ENCODE assay signal across 10 cellular contexts in the genomic region with DNA sequence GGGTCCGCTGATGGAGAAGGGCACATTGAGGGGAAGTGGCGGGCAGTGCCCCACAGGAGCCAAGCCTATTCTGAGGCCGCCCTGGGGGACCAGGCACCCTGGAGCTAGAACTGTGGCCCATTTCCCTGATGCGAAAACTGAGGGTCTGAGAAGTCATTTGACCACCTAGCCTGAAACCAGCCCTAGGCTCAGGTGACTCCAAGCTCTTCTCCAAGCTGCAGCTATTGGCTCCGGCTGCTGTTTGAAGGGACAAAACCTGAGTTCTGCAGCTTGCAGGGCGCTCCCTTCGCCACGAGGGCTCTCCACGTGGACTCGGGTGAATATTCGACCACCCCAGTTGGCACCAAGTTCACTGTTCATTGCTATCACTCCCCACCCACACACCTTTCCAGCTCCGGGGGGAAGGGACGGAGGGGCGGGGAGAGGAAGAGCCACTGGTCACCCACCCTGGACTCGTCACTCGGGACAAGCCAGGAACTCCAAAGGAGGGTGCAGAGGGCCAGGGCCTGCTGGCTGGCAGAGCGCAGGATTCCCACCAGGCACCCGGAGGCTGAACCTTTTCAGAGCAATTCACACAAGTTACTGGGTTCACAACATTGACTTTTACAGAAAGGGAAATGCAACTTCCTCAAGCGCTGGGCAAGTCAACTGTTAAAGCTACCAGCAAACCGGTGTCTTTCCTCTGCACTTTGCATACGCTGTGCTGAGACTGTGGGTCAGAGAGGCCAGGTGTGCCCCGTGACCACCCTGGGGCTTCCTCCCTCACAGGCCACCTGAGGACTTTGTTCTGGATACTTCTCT. TPM values are rescaled to one million over a fixed set of nuclear protein-coding genes. Genes with fewer than 3 reads are reported as not detected.
DNase-seq lines count a peak whose midpoint lies in the region; ATAC-seq, FAIRE-seq and TF ChIP-seq lines count a peak whose summit lies in the region.
"Had no signal": no experiment of that assay in that cellular context is flagged by ENCODE, and none has a peak within 500 bp of the region (broad histone marks: within the 10 kb centered on the region; RNA-seq: fewer than 3 reads in every experiment).

No MANE protein-coding gene starts in this region.

- H3K9me3 Mint-ChIP-seq in IgD-negative memory B cell, result no peaks in the 10 kb centered on the region
- no peaks in the 10 kb centered on the region for H3K9me3 Mint-ChIP-seq in activated T-helper 17 cell treated with anti-CD3 and anti-CD28 coated beads, Interleukin-2, amount 50 U/mL, for 72 hours
- H3K9me3 Mint-ChIP-seq in stimulated activated naive CD8-positive, alpha-beta T cell treated with anti-CD3 and anti-CD28 coated beads, Interleukin-15, Interleukin-2, amounts not matched to agents 100 ng/mL and 50 ng/mL, for 24 hours, result no peaks in the 10 kb centered on the region

- no peaks in the 10 kb centered on the region for H3K27me3 Mint-ChIP-seq in IgD-negative memory B cell
- no peaks in the 10 kb centered on the region for H3K27me3 Mint-ChIP-seq in activated T-helper 17 cell treated with anti-CD3 and anti-CD28 coated beads, Interleukin-2, amount 50 U/mL, for 72 hours
- no peaks in the 10 kb centered on the region for H3K27me3 Mint-ChIP-seq in stimulated activated naive CD8-positive, alpha-beta T cell treated with anti-CD3 and anti-CD28 coated beads, Interleukin-15, Interleukin-2, amounts not matched to agents 100 ng/mL and 50 ng/mL, for 24 hours

- 69% methylated on average over 22 of the region's 22 CpGs for WGBS in prostate gland

- TF ChIP-seq CTCF in prostate gland (IDR thresholded peaks at IDR 0.05), result no peak

- no peaks in the 10 kb centered on the region for H3K36me3 ChIP-seq in prostate gland

- peaks cover 9% of the 10 kb centered on the region for H3K36me3 Mint-ChIP-seq in IgD-negative memory B cell
- H3K36me3 Mint-ChIP-seq in activated T-helper 17 cell treated with anti-CD3 and anti-CD28 coated beads, Interleukin-2, amount 50 U/mL, for 72 hours (ENCODE audit: low read depth), result peaks cover 43% of the 10 kb centered on the region
- H3K36me3 Mint-ChIP-seq in stimulated activated naive CD8-positive, alpha-beta T cell treated with anti-CD3 and anti-CD28 coated beads, Interleukin-15, Interleukin-2, amounts not matched to agents 100 ng/mL and 50 ng/mL, for 24 hours (ENCODE audit: low read depth), result peaks cover 23% of the 10 kb centered on the region

- H3K9me3 ChIP-seq in prostate gland, result no peaks in the 10 kb centered on the region

- no peaks in the 10 kb centered on the region for H3K27me3 ChIP-seq in prostate gland (replicated peaks; ENCODE audit: insufficient read depth)

- H3K27ac ChIP-seq in prostate gland, result no peak overlapping the region

- no peak overlapping the region for H3K4me3 ChIP-seq in prostate gland

- no peak for ATAC-seq in activated T-helper 17 cell treated with anti-CD3 and anti-CD28 coated beads, Interleukin-2, amount 50 U/mL, for 72 hours (replicated peaks)

- peak; percentile 68 for DNase-seq in activated CD8-positive, alpha-beta memory T cell treated with anti-CD3 and anti-CD28 coated beads for 24 hours
- no peak for DNase-seq in activated CD8-positive, alpha-beta memory T cell treated with anti-CD3 and anti-CD28 coated beads, Interleukin-2, amount 50 U/mL, for 4 hours
- DNase-seq in prostate gland (ENCODE audit: low spot score), result no peak
- DNase-seq in AG08395 (ENCODE audit: low spot score), result no peak
- DNase-seq in HTR-8/SVneo (ENCODE audit: insufficient read length, low spot score), result no peak
- DNase-seq: NCI-H2029 had no signal

- peak overlapping the region; percentile 90 to 96 (median 92) for H3K27ac Mint-ChIP-seq in IgD-negative memory B cell
- peak overlapping the region; percentile 89 for H3K27ac Mint-ChIP-seq in activated T-helper 17 cell treated with anti-CD3 and anti-CD28 coated beads, Interleukin-2, amount 50 U/mL, for 72 hours
- peak overlapping the region; percentile 94 for H3K27ac Mint-ChIP-seq in stimulated activated naive CD8-positive, alpha-beta T cell treated with anti-CD3 and anti-CD28 coated beads, Interleukin-15, Interleukin-2, amounts not matched to agents 100 ng/mL and 50 ng/mL, for 24 hours

- peaks cover 34 to 49% (median 45%) of the 10 kb centered on the region in 3 donors for H3K4me1 Mint-ChIP-seq in IgD-negative memory B cell
- peaks cover 22% of the 10 kb centered on the region for H3K4me1 Mint-ChIP-seq in activated T-helper 17 cell treated with anti-CD3 and anti-CD28 coated beads, Interleukin-2, amount 50 U/mL, for 72 hours
- H3K4me1 Mint-ChIP-seq in stimulated activated naive CD8-positive, alpha-beta T cell treated with anti-CD3 and anti-CD28 coated beads, Interleukin-15, Interleukin-2, amounts not matched to agents 100 ng/mL and 50 ng/mL, for 24 hours (ENCODE audit: low read depth), result peaks cover 46% of the 10 kb centered on the region

- FAIRE-seq in HTR-8/SVneo (lab: Jason Lieb, UNC), result no peak

- H3K4me1 ChIP-seq in prostate gland (replicated peaks), result no peaks in the 10 kb centered on the region

- intact Hi-C loops in prostate gland (cut with DNase I), result no loop called here

- TF ChIP-seq POLR2A in prostate gland (IDR thresholded peaks at IDR 0.05), result no peak

- H3K4me3 Mint-ChIP-seq in IgD-negative memory B cell, result peak overlapping the region; percentile 90 to 94 (median 93)
- H3K4me3 Mint-ChIP-seq in activated T-helper 17 cell treated with anti-CD3 and anti-CD28 coated beads, Interleukin-2, amount 50 U/mL, for 72 hours, result peak overlapping the region; percentile 86
- H3K4me3 Mint-ChIP-seq in stimulated activated naive CD8-positive, alpha-beta T cell treated with anti-CD3 and anti-CD28 coated beads, Interleukin-15, Interleukin-2, amounts not matched to agents 100 ng/mL and 50 ng/mL, for 24 hours, result peak overlapping the region; percentile 95

RNA-seq across cellular contexts. Expression of a gene that starts 1.1 kb away (rescaled TPM):
- polyA plus RNA-seq in IgD-negative memory B cell, result 1,067 TPM
- 1,000 to 10,000 TPM in 1 of 2 donors, 100 to 1,000 TPM in 1; 674 to 1,069 TPM for total RNA-seq in activated T-helper 17 cell treated with anti-CD3 and anti-CD28 coated beads, Interleukin-2, amount 50 U/mL, for 72 hours
- 10 to 100 TPM in 1 of 2 donors, 1 to 10 TPM in 1; 9.7 to 14.4 TPM for total RNA-seq in prostate gland
- polyA plus RNA-seq: neural cell had no signal

RNA-seq across cellular contexts. Expression of a gene that starts 32.8 kb away (rescaled TPM):
- polyA plus RNA-seq in IgD-negative memory B cell, result 0.95 TPM
- total RNA-seq in activated T-helper 17 cell treated with anti-CD3 and anti-CD28 coated beads, Interleukin-2, amount 50 U/mL, for 72 hours, result 10 to 100 TPM in 1 of 2 donors, 1 to 10 TPM in 1; 2.6 to 16.2 TPM
- 10 to 100 TPM in 1 of 2 donors, not detected in 1; 46.4 TPM for total RNA-seq in prostate gland
- polyA plus RNA-seq: neural cell had no signal

RNA-seq across cellular contexts. Expression of a gene that starts 37.2 kb away (rescaled TPM):
- polyA plus RNA-seq in IgD-negative memory B cell, result 70.8 TPM
- 100 to 1,000 TPM in 1 of 2 donors, 10 to 100 TPM in 1; 53.7 to 124 TPM for total RNA-seq in activated T-helper 17 cell treated with anti-CD3 and anti-CD28 coated beads, Interleukin-2, amount 50 U/mL, for 72 hours
- total RNA-seq in prostate gland, result 1 to 10 TPM; 4.7 to 5.5 TPM
- polyA plus RNA-seq: neural cell had no signal

RNA-seq across cellular contexts. Expression of a gene that starts 57.1 kb away (rescaled TPM):
- polyA plus RNA-seq in IgD-negative memory B cell, result 1.0 TPM
- total RNA-seq in activated T-helper 17 cell treated with anti-CD3 and anti-CD28 coated beads, Interleukin-2, amount 50 U/mL, for 72 hours, result 10 to 100 TPM in 1 of 2 donors, 1 to 10 TPM in 1; 5.0 to 16.3 TPM
- 1 to 10 TPM; 2.1 to 9.3 TPM for total RNA-seq in prostate gland

Comparison
In these comparisons a context has a peak if more than half of its experiments do, and no peak if none do; other contexts are left out.
1. RNA of a gene that starts 1.1 kb away (total RNA-seq): 674 to 1,069 TPM in activated T-helper 17 cell treated with anti-CD3 and anti-CD28 coated beads, Interleukin-2, amount 50 U/mL, for 72 hours; 9.7 to 14.4 TPM in prostate gland; every median in the first group is over 10 times any median in the second.
2. RNA of a gene that starts 37.2 kb away (total RNA-seq): 53.7 to 124 TPM in activated T-helper 17 cell treated with anti-CD3 and anti-CD28 coated beads, Interleukin-2, amount 50 U/mL, for 72 hours; 4.7 to 5.5 TPM in prostate gland; every median in the first group is over 4 times any median in the second.
3. Peak in every context shown above with its lines, with median percentiles within 50 percentile points of each other: H3K27ac Mint-ChIP-seq and H3K4me3 Mint-ChIP-seq.